8 cellular contexts compared by ENCODE assay signal in genomic region chr12:118377005-118377890, GRCh38. TPM values are rescaled to one million over a fixed set of nuclear protein-coding genes. Genes with fewer than 3 reads are reported as not detected.
DNase-seq lines count a peak whose midpoint lies in the region; ATAC-seq and TF ChIP-seq lines count a peak whose summit lies in the region.

No MANE protein-coding gene starts in this region.

- TF ChIP-seq CTCF in RWPE2 (IDR thresholded peaks at IDR 0.05; ENCODE audit: poor library complexity, severe bottlenecking) (no peak), endothelial cell (IDR thresholded peaks at IDR 0.05; ENCODE audit: unreplicated experiment) (no peak), osteoblast (IDR thresholded peaks at IDR 0.05; ENCODE audit: extremely low read depth, low read depth, low read length) (no peak)

- H4K20me1 ChIP-seq in osteoblast (ENCODE audit: insufficient read depth, low read length): peaks cover 16% of the 10 kb centered on the region

- H3K4me1 Mint-ChIP-seq in activated CD8-positive, alpha-beta memory T cell treated with anti-CD3 and anti-CD28 coated beads, Interleukin-2, amount 10 ng/mL, durations not matched to agents 7 days and 5 days: peaks cover 36% of the 10 kb centered on the region
- peaks cover 7% of the 10 kb centered on the region for H3K4me1 Mint-ChIP-seq in endothelial cell (ENCODE audit: unreplicated experiment)

- H3K9me3 ChIP-seq in RWPE2 (ENCODE audit: severe bottlenecking): no peaks in the 10 kb centered on the region
- H3K9me3 ChIP-seq in osteoblast (ENCODE audit: low read depth, low read length): no peaks in the 10 kb centered on the region

- peak overlapping the region; percentile 96 for H3K4me3 ChIP-seq in RWPE2 (ENCODE audit: severe bottlenecking)
- H3K4me3 ChIP-seq in osteoblast (ENCODE audit: insufficient read depth, low read length): peak overlapping the region; percentile 90

- ATAC-seq in activated CD8-positive, alpha-beta memory T cell treated with anti-CD3 and anti-CD28 coated beads, Interleukin-2, amount 10 ng/mL, durations not matched to agents 7 days and 5 days: no peak
- ATAC-seq in RWPE2 (ENCODE audit: low read depth) (no peak), HG02981 (IDR thresholded peaks at IDR 0.05; ENCODE audit: unreplicated experiment) (no peak), HG03135 (IDR thresholded peaks at IDR 0.05; ENCODE audit: unreplicated experiment) (no peak)

- peaks cover 11% of the 10 kb centered on the region for H3K36me3 Mint-ChIP-seq in activated CD8-positive, alpha-beta memory T cell treated with anti-CD3 and anti-CD28 coated beads, Interleukin-2, amount 10 ng/mL, durations not matched to agents 7 days and 5 days
- H3K36me3 Mint-ChIP-seq in endothelial cell (ENCODE audit: low read depth, unreplicated experiment): peaks cover 7% of the 10 kb centered on the region

- H3K27ac ChIP-seq in RWPE2 (ENCODE audit: poor library complexity, severe bottlenecking) (peak overlapping the region; percentile 67), osteoblast (ENCODE audit: low read depth, low read length) (peak overlapping the region; percentile 98)

- peaks cover 43% of the 10 kb centered on the region for H3K79me2 ChIP-seq in osteoblast (ENCODE audit: insufficient read depth, low read length)

- peak overlapping the region; percentile 35 for H2AFZ ChIP-seq in osteoblast (ENCODE audit: low read length)

- H3K27ac Mint-ChIP-seq in activated CD8-positive, alpha-beta memory T cell treated with anti-CD3 and anti-CD28 coated beads, Interleukin-2, amount 10 ng/mL, durations not matched to agents 7 days and 5 days: peak overlapping the region; percentile 99
- peak overlapping the region; percentile 77 for H3K27ac Mint-ChIP-seq in endothelial cell (ENCODE audit: unreplicated experiment)

- peak; percentile 39 for DNase-seq in activated CD8-positive, alpha-beta memory T cell treated with anti-CD3 and anti-CD28 coated beads, Interleukin-2, amount 10 ng/mL, durations not matched to agents 7 days and 5 days
- no peak for DNase-seq in activated CD8-positive, alpha-beta memory T cell treated with anti-CD3 and anti-CD28 coated beads, Interleukin-2, amount 50 U/mL, for 48 hours
- DNase-seq in RWPE2 (ENCODE audit: low spot score): no peak
- no peak for DNase-seq in endothelial cell (ENCODE audit: low spot score)
- peak; percentile 76 for DNase-seq in osteoblast (ENCODE audit: insufficient read length, low spot score, missing footprints)
- DNase-seq in middle frontal gyrus (ENCODE audit: extremely low spot score, low spot score): no peak

- peaks cover 28% of the 10 kb centered on the region for H3K36me3 ChIP-seq in RWPE2 (ENCODE audit: low read depth)
- peaks cover 16% of the 10 kb centered on the region for H3K36me3 ChIP-seq in osteoblast (ENCODE audit: insufficient read depth, low read length)

- H3K27me3 Mint-ChIP-seq in activated CD8-positive, alpha-beta memory T cell treated with anti-CD3 and anti-CD28 coated beads, Interleukin-2, amount 10 ng/mL, durations not matched to agents 7 days and 5 days: no peaks in the 10 kb centered on the region
- peaks cover 5% of the 10 kb centered on the region for H3K27me3 Mint-ChIP-seq in endothelial cell (ENCODE audit: unreplicated experiment)

- H3K4me3 Mint-ChIP-seq in activated CD8-positive, alpha-beta memory T cell treated with anti-CD3 and anti-CD28 coated beads, Interleukin-2, amount 10 ng/mL, durations not matched to agents 7 days and 5 days: peak overlapping the region; percentile 84
- peak overlapping the region; percentile 85 for H3K4me3 Mint-ChIP-seq in endothelial cell (ENCODE audit: unreplicated experiment)

- peaks cover 5% of the 10 kb centered on the region for H3K4me1 ChIP-seq in RWPE2 (ENCODE audit: insufficient read depth, poor library complexity, severe bottlenecking)
- peaks cover 36% of the 10 kb centered on the region for H3K4me1 ChIP-seq in osteoblast (ENCODE audit: insufficient read depth, low read length)

- CTCF ChIA-PET in activated CD8-positive, alpha-beta memory T cell treated with anti-CD3 and anti-CD28 coated beads, Interleukin-2, amount 10 ng/mL, durations not matched to agents 7 days and 5 days (lab: Charles Lee): interaction anchor here (0.6 to 4.1 kb wide), 34 partner anchors 10 to 1184 kb away, joined by 3 to 97 read pairs (median 6); partner anchors contain the start of genes PEBP1, RFC5 and WSB2

- peak overlapping the region; percentile 100 for H3K4me2 ChIP-seq in osteoblast (ENCODE audit: insufficient read depth, low read length)

- no peaks in the 10 kb centered on the region for H3K9me3 Mint-ChIP-seq in activated CD8-positive, alpha-beta memory T cell treated with anti-CD3 and anti-CD28 coated beads, Interleukin-2, amount 10 ng/mL, durations not matched to agents 7 days and 5 days (ENCODE audit: low read depth)
- no peaks in the 10 kb centered on the region for H3K9me3 Mint-ChIP-seq in endothelial cell (ENCODE audit: unreplicated experiment)

- no peaks in the 10 kb centered on the region for H3K27me3 ChIP-seq in RWPE2 (ENCODE audit: insufficient read depth, poor library complexity, severe bottlenecking)
- H3K27me3 ChIP-seq in osteoblast (ENCODE audit: insufficient read depth, low read length): no peaks in the 10 kb centered on the region

RNA-seq across cellular contexts. Expression of gene SUDS3, which starts 0.9 kb away (rescaled TPM):
- 10 to 100 TPM; 22.6 to 26.5 TPM for total RNA-seq in activated CD8-positive, alpha-beta memory T cell treated with anti-CD3 and anti-CD28 coated beads, Interleukin-2, amount 10 ng/mL, durations not matched to agents 7 days and 5 days
- total RNA-seq in endothelial cell (ENCODE audit: unreplicated experiment) (27.2 TPM), osteoblast (25.9 and 29.7 TPM in 2 replicates)

RNA-seq across cellular contexts. Expression of gene TAOK3, which starts 4.5 kb away (rescaled TPM):
- total RNA-seq in activated CD8-positive, alpha-beta memory T cell treated with anti-CD3 and anti-CD28 coated beads, Interleukin-2, amount 10 ng/mL, durations not matched to agents 7 days and 5 days: 10 to 100 TPM; 60.5 to 64.9 TPM
- total RNA-seq in endothelial cell (ENCODE audit: unreplicated experiment) (16.5 TPM), osteoblast (27.9 and 34.8 TPM in 2 replicates)

Comparison
In these comparisons a context has a peak if more than half of its experiments do, and no peak if none do; other contexts are left out.
1. DNase-seq: peak in activated CD8-positive, alpha-beta memory T cell treated with anti-CD3 and anti-CD28 coated beads, Interleukin-2, amount 10 ng/mL, durations not matched to agents 7 days and 5 days (single experiment) and osteoblast (single experiment); none in activated CD8-positive, alpha-beta memory T cell treated with anti-CD3 and anti-CD28 coated beads, Interleukin-2, amount 50 U/mL, for 48 hours (single experiment), RWPE2 (single experiment), endothelial cell (single experiment) and middle frontal gyrus (single experiment).